ENCODE assay signal across 1 cellular context in the genomic region with DNA sequence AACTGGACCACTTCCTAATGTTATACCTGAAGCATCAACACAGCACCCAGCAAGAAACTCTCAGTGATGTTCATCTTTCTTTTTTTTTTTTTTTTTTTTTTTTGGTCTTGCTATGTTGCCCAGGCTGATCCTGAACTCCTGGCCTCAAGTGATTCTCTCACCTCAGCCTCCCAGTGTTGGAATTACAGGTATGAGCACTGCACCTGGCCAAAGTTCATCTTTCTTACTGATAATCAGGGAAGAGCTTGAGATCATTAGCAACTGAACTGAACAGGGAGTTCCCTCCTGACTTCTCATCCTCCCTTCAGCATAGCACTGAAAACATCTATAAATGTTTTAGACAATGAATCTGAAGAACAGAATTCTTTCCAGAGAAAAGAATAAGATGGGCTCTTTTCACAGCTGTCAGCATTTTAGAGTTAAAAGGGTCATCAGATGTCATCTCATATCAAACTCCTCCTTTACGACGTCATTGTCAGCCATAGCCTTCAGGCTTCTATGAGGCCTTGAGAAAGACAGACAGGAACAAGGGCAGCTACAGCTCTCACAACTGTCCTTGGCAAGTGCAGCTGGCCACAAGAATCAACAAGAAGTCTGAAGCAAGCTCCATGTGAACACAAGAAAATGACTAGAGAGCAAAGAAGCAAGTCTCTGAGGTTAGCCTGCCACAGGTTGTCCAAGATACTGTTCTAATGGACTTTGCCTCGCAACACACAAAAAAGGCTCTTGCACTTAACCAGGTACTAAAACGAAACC.
TF ChIP-seq lines count a peak whose summit lies in the region.

No MANE protein-coding gene starts in this region.

TF ChIP-seq in HepG2, 621 proteins besides CTCF, POLR2A, EP300 and RAD21 (continued from another document and continues in another):
- TF ChIP-seq, protein P1, sequence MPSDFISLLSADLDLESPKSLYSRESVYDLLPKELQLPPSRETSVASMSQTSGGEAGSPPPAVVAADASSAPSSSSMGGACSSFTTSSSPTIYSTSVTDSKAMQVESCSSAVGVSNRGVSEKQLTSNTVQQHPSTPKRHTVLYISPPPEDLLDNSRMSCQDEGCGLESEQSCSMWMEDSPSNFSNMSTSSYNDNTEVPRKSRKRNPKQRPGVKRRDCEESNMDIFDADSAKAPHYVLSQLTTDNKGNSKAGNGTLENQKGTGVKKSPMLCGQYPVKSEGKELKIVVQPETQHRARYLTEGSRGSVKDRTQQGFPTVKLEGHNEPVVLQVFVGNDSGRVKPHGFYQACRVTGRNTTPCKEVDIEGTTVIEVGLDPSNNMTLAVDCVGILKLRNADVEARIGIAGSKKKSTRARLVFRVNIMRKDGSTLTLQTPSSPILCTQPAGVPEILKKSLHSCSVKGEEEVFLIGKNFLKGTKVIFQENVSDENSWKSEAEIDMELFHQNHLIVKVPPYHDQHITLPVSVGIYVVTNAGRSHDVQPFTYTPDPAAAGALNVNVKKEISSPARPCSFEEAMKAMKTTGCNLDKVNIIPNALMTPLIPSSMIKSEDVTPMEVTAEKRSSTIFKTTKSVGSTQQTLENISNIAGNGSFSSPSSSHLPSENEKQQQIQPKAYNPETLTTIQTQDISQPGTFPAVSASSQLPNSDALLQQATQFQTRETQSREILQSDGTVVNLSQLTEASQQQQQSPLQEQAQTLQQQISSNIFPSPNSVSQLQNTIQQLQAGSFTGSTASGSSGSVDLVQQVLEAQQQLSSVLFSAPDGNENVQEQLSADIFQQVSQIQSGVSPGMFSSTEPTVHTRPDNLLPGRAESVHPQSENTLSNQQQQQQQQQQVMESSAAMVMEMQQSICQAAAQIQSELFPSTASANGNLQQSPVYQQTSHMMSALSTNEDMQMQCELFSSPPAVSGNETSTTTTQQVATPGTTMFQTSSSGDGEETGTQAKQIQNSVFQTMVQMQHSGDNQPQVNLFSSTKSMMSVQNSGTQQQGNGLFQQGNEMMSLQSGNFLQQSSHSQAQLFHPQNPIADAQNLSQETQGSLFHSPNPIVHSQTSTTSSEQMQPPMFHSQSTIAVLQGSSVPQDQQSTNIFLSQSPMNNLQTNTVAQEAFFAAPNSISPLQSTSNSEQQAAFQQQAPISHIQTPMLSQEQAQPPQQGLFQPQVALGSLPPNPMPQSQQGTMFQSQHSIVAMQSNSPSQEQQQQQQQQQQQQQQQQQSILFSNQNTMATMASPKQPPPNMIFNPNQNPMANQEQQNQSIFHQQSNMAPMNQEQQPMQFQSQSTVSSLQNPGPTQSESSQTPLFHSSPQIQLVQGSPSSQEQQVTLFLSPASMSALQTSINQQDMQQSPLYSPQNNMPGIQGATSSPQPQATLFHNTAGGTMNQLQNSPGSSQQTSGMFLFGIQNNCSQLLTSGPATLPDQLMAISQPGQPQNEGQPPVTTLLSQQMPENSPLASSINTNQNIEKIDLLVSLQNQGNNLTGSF (CRISPR knock-in tag; IDR thresholded peaks at IDR 0.05) = no peak
- no peak for TF ChIP-seq TP53 (CRISPR knock-in tag; conservative IDR thresholded peaks at IDR 0.05)
- TF ChIP-seq KLF16 (CRISPR knock-in tag; IDR thresholded peaks at IDR 0.05) = no peak
- TF ChIP-seq ZNF430 (CRISPR knock-in tag; IDR thresholded peaks at IDR 0.05) = no peak
- TF ChIP-seq RARA (CRISPR knock-in tag; IDR thresholded peaks at IDR 0.05) = 0 out of 2 replicates have a peak, but pooled peaks have one; percentile 10
- no peak for TF ChIP-seq ZNF34 (CRISPR knock-in tag; IDR thresholded peaks at IDR 0.05; ENCODE audit: borderline replicate concordance)
- TF ChIP-seq ELF3 (CRISPR knock-in tag; IDR thresholded peaks at IDR 0.05) = no peak
- no peak for TF ChIP-seq CC2D1A (CRISPR knock-in tag; IDR thresholded peaks at IDR 0.05)
- peak; percentile 64; the same call in 1 of the 2 replicates for TF ChIP-seq ZNF362 (CRISPR knock-in tag; IDR thresholded peaks at IDR 0.05; ENCODE audit: borderline replicate concordance)
- peak; percentile 96 for TF ChIP-seq ZNF121 (CRISPR knock-in tag; IDR thresholded peaks at IDR 0.05)
- TF ChIP-seq, protein P2, sequence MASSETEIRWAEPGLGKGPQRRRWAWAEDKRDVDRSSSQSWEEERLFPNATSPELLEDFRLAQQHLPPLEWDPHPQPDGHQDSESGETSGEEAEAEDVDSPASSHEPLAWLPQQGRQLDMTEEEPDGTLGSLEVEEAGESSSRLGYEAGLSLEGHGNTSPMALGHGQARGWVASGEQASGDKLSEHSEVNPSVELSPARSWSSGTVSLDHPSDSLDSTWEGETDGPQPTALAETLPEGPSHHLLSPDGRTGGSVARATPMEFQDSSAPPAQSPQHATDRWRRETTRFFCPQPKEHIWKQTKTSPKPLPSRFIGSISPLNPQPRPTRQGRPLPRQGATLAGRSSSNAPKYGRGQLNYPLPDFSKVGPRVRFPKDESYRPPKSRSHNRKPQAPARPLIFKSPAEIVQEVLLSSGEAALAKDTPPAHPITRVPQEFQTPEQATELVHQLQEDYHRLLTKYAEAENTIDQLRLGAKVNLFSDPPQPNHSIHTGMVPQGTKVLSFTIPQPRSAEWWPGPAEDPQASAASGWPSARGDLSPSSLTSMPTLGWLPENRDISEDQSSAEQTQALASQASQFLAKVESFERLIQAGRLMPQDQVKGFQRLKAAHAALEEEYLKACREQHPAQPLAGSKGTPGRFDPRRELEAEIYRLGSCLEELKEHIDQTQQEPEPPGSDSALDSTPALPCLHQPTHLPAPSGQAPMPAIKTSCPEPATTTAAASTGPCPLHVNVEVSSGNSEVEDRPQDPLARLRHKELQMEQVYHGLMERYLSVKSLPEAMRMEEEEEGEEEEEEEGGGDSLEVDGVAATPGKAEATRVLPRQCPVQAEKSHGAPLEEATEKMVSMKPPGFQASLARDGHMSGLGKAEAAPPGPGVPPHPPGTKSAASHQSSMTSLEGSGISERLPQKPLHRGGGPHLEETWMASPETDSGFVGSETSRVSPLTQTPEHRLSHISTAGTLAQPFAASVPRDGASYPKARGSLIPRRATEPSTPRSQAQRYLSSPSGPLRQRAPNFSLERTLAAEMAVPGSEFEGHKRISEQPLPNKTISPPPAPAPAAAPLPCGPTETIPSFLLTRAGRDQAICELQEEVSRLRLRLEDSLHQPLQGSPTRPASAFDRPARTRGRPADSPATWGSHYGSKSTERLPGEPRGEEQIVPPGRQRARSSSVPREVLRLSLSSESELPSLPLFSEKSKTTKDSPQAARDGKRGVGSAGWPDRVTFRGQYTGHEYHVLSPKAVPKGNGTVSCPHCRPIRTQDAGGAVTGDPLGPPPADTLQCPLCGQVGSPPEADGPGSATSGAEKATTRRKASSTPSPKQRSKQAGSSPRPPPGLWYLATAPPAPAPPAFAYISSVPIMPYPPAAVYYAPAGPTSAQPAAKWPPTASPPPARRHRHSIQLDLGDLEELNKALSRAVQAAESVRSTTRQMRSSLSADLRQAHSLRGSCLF (CRISPR knock-in tag; IDR thresholded peaks at IDR 0.05; ENCODE audit: borderline replicate concordance) = no peak
- TF ChIP-seq ZNF263 (CRISPR knock-in tag; IDR thresholded peaks at IDR 0.05) = no peak
- no peak for TF ChIP-seq SNRNP70 (IDR thresholded peaks at IDR 0.05; ENCODE audit: low read depth, low read length)
- TF ChIP-seq TBX2 (CRISPR knock-in tag; IDR thresholded peaks at IDR 0.05; ENCODE audit: borderline replicate concordance) = 0 out of 2 replicates have a peak, but pooled peaks have one; percentile 30
- no peak for TF ChIP-seq ZNF230 (CRISPR knock-in tag; IDR thresholded peaks at IDR 0.05)
- TF ChIP-seq EHMT2 (IDR thresholded peaks at IDR 0.05; ENCODE audit: borderline replicate concordance, low read depth, low read length) = no peak
- no peak for TF ChIP-seq BCL6 (CRISPR knock-in tag; IDR thresholded peaks at IDR 0.05)
- no peak for TF ChIP-seq LCORL (IDR thresholded peaks at IDR 0.05)
- TF ChIP-seq LCORL (CRISPR knock-in tag; IDR thresholded peaks at IDR 0.05) = no peak
- TF ChIP-seq CREB1 (IDR thresholded peaks at IDR 0.05) = peak; percentile 45; the same call in 1 of the 2 replicates
- no peak for TF ChIP-seq CREB1 (CRISPR knock-in tag; IDR thresholded peaks at IDR 0.05)
- no peak for TF ChIP-seq ZBTB1 (CRISPR knock-in tag; IDR thresholded peaks at IDR 0.05; ENCODE audit: borderline replicate concordance)
- no peak for TF ChIP-seq ZNF746 (CRISPR knock-in tag; IDR thresholded peaks at IDR 0.05)
- TF ChIP-seq ZFP82 (CRISPR knock-in tag; IDR thresholded peaks at IDR 0.05; ENCODE audit: borderline replicate concordance) = no peak
- peak; percentile 55; the same call in 1 of the 2 replicates for TF ChIP-seq ZMYM3 (CRISPR knock-in tag; IDR thresholded peaks at IDR 0.05)
- TF ChIP-seq SKI (IDR thresholded peaks at IDR 0.05; ENCODE audit: partially characterized antibody) = no peak
- no peak for TF ChIP-seq ZNF33B (CRISPR knock-in tag; IDR thresholded peaks at IDR 0.05)
- TF ChIP-seq SRF (IDR thresholded peaks at IDR 0.05; ENCODE audit: low read depth, low read length) = no peak
- TF ChIP-seq SCMH1 (CRISPR knock-in tag; IDR thresholded peaks at IDR 0.05; ENCODE audit: borderline replicate concordance) = no peak
- TF ChIP-seq TCF7 (IDR thresholded peaks at IDR 0.05; ENCODE audit: low read depth) = no peak
- no peak for TF ChIP-seq AKAP8 (CRISPR knock-in tag; IDR thresholded peaks at IDR 0.05)
- peak; percentile 85 for TF ChIP-seq ZEB1 (IDR thresholded peaks at IDR 0.05; ENCODE audit: insufficient replicate concordance, low read depth)
- peak; percentile 22; the same call in 1 of the 2 replicates for TF ChIP-seq HDAC2 (CRISPR knock-in tag; IDR thresholded peaks at IDR 0.05)
- no peak for TF ChIP-seq EZH2 (conservative IDR thresholded peaks at IDR 0.05; ENCODE audit: low read depth, low read length)
- no peak for TF ChIP-seq NRL (CRISPR knock-in tag; IDR thresholded peaks at IDR 0.05; ENCODE audit: borderline replicate concordance)
- TF ChIP-seq ZNF605 (CRISPR knock-in tag; IDR thresholded peaks at IDR 0.05) = no peak
- 0 out of 2 replicates have a peak, but pooled peaks have one; percentile 35 for TF ChIP-seq NCOR1 (IDR thresholded peaks at IDR 0.05; ENCODE audit: borderline replicate concordance, low read length)
- no peak for TF ChIP-seq SMAD9 (CRISPR knock-in tag; IDR thresholded peaks at IDR 0.05)
- no peak for TF ChIP-seq NCOA5 (CRISPR knock-in tag; IDR thresholded peaks at IDR 0.05)
- TF ChIP-seq JARID2 (CRISPR knock-in tag; IDR thresholded peaks at IDR 0.05; ENCODE audit: insufficient replicate concordance) = no peak
- no peak for TF ChIP-seq MBNL3 (CRISPR knock-in tag; conservative IDR thresholded peaks at IDR 0.05)
- no peak for TF ChIP-seq ZNF670 (CRISPR knock-in tag; IDR thresholded peaks at IDR 0.05; ENCODE audit: borderline replicate concordance)
- TF ChIP-seq, protein P3, sequence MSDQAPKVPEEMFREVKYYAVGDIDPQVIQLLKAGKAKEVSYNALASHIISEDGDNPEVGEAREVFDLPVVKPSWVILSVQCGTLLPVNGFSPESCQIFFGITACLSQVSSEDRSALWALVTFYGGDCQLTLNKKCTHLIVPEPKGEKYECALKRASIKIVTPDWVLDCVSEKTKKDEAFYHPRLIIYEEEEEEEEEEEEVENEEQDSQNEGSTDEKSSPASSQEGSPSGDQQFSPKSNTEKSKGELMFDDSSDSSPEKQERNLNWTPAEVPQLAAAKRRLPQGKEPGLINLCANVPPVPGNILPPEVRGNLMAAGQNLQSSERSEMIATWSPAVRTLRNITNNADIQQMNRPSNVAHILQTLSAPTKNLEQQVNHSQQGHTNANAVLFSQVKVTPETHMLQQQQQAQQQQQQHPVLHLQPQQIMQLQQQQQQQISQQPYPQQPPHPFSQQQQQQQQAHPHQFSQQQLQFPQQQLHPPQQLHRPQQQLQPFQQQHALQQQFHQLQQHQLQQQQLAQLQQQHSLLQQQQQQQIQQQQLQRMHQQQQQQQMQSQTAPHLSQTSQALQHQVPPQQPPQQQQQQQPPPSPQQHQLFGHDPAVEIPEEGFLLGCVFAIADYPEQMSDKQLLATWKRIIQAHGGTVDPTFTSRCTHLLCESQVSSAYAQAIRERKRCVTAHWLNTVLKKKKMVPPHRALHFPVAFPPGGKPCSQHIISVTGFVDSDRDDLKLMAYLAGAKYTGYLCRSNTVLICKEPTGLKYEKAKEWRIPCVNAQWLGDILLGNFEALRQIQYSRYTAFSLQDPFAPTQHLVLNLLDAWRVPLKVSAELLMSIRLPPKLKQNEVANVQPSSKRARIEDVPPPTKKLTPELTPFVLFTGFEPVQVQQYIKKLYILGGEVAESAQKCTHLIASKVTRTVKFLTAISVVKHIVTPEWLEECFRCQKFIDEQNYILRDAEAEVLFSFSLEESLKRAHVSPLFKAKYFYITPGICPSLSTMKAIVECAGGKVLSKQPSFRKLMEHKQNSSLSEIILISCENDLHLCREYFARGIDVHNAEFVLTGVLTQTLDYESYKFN (CRISPR knock-in tag; conservative IDR thresholded peaks at IDR 0.05) = peak; percentile 39
- no peak for TF ChIP-seq ZSCAN12 (CRISPR knock-in tag; IDR thresholded peaks at IDR 0.05)
- no peak for TF ChIP-seq SIN3A (IDR thresholded peaks at IDR 0.05; ENCODE audit: borderline replicate concordance, low read depth, low read length)
- no peak for TF ChIP-seq TAF1 (CRISPR knock-in tag; IDR thresholded peaks at IDR 0.05)
- no peak for TF ChIP-seq ZFP37 (CRISPR knock-in tag; IDR thresholded peaks at IDR 0.05; ENCODE audit: borderline replicate concordance)
- TF ChIP-seq U2AF2 (IDR thresholded peaks at IDR 0.05; ENCODE audit: low read depth, low read length) = no peak
- TF ChIP-seq MZF1 (CRISPR knock-in tag; IDR thresholded peaks at IDR 0.05; ENCODE audit: borderline replicate concordance) = no peak
- no peak for TF ChIP-seq NFATC3 (CRISPR knock-in tag; IDR thresholded peaks at IDR 0.05)
- no peak for TF ChIP-seq SMAD1 (CRISPR knock-in tag; IDR thresholded peaks at IDR 0.05; ENCODE audit: borderline replicate concordance, low read depth)
- TF ChIP-seq MEF2D (CRISPR knock-in tag; IDR thresholded peaks at IDR 0.05) = no peak
- no peak for TF ChIP-seq ELF1 (CRISPR knock-in tag; IDR thresholded peaks at IDR 0.05)
- TF ChIP-seq YY1 (IDR thresholded peaks at IDR 0.05; ENCODE audit: insufficient read depth, insufficient replicate concordance, low read depth, low read length) = no peak
